Comparison of ENCODE assay signal across 7 cellular contexts in the genomic region with DNA sequence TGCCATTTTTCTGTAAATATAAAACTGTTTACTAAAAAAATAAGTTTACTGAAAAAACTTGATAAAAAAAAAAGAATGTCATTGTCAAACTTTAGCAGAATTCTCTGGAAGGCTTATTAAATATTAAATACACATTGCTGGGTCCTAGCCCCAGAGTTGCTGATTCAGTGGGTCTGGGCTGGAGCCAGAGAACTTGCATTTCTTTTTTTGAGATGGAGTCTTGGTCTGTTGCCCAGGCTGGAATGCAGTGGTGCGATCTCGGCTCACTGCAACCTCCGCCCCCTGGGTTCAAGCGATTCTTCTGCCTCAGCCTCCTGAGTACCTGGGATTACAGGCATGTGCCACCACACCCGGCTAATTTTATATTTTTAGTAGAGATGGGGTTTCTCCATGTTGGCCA. TPM values are rescaled to one million over a fixed set of nuclear protein-coding genes. Genes with fewer than 3 reads are reported as not detected.
DNase-seq lines count a peak whose midpoint lies in the region; ATAC-seq, FAIRE-seq and TF ChIP-seq lines count a peak whose summit lies in the region.
"Not testable (repeated sequence)": the region's sequence is repeated elsewhere in the genome, so short reads cannot be mapped to it uniquely, and the experiment has no call there.

No MANE protein-coding gene starts in this region.

- H3K27me3 Mint-ChIP-seq in CD8-positive, alpha-beta T cell (ENCODE audit: low read depth); astrocyte (ENCODE audit: low read depth, unreplicated experiment): not testable (repeated sequence)

- not testable (repeated sequence) for TF ChIP-seq CTCF in CD8-positive, alpha-beta T cell (IDR thresholded peaks at IDR 0.05); astrocyte (IDR thresholded peaks at IDR 0.05; ENCODE audit: insufficient read depth, low read depth, low read length); cardiac fibroblast (IDR thresholded peaks at IDR 0.05; ENCODE audit: low read depth, low read length); fibroblast of mammary gland (conservative IDR thresholded peaks at IDR 0.05; ENCODE audit: control insufficient read depth, insufficient read depth, low read depth, low read length)

- ATAC-seq in CD8-positive, alpha-beta T cell: not testable (repeated sequence)

- not testable (repeated sequence) for TF ChIP-seq EP300 in Ishikawa (IDR thresholded peaks at IDR 0.05; ENCODE audit: borderline replicate concordance)

- not testable (repeated sequence) for H3K27ac ChIP-seq in CD8-positive, alpha-beta T cell (ENCODE audit: low read depth, low read length); astrocyte (ENCODE audit: low read depth, low read length); neuronal stem cell (replicated peaks; ENCODE audit: low read length)

- not testable (repeated sequence) for H2BK15ac ChIP-seq in neuronal stem cell (ENCODE audit: low read length)

- H3K9ac ChIP-seq in astrocyte (ENCODE audit: low read length); neuronal stem cell (ENCODE audit: low read depth, low read length, poor library complexity): not testable (repeated sequence)

- H2BK12ac ChIP-seq in neuronal stem cell (ENCODE audit: low read length): not testable (repeated sequence)

- H3K14ac ChIP-seq in neuronal stem cell (ENCODE audit: low read length): not testable (repeated sequence)

- H2AFZ ChIP-seq in astrocyte (ENCODE audit: low read depth, low read length): not testable (repeated sequence)
- peak overlapping the region; percentile 63 for H2AFZ ChIP-seq in neuronal stem cell (ENCODE audit: low read length)

- DNase-seq in CD8-positive, alpha-beta T cell; neuronal stem cell (ENCODE audit: low spot score): not testable (repeated sequence)
- DNase-seq in astrocyte (ENCODE audit: low read depth) (peak; percentile 11), cardiac fibroblast (ENCODE audit: low read depth in 2 of 2) (peak; percentile 13 to 36), fibroblast of mammary gland (ENCODE audit: low read depth) (peak; percentile 18), iris pigment epithelial cell (ENCODE audit: low read depth) (peak; percentile 24)

- intact Hi-C loops in CD8-positive, alpha-beta T cell (cut with DNase I, micrococcal nuclease): not testable (repeated sequence)

- H3K36me3 Mint-ChIP-seq in CD8-positive, alpha-beta T cell; astrocyte (ENCODE audit: low read depth, unreplicated experiment): not testable (repeated sequence)

- peak overlapping the region; percentile 39 for H3K27ac Mint-ChIP-seq in CD8-positive, alpha-beta T cell
- H3K27ac Mint-ChIP-seq in astrocyte (ENCODE audit: unreplicated experiment): not testable (repeated sequence)

- not testable (repeated sequence) for H3K4me3 ChIP-seq in CD8-positive, alpha-beta T cell (ENCODE audit: low read depth, low read length); astrocyte (ENCODE audit: insufficient read depth, low read depth, low read length); cardiac fibroblast (replicated peaks in 1 of 2; ENCODE audit: low read depth in 2 of 2, low read length in 2 of 2); fibroblast of mammary gland (ENCODE audit: control insufficient read depth, low read depth, low read length); neuronal stem cell (ENCODE audit: low read length in 2 of 2)

- not testable (repeated sequence) for H2AK5ac ChIP-seq in neuronal stem cell (ENCODE audit: low read depth, low read length)

- H2BK120ac ChIP-seq in neuronal stem cell (ENCODE audit: low read depth, low read length): not testable (repeated sequence)

- H3K9me3 Mint-ChIP-seq in CD8-positive, alpha-beta T cell; astrocyte (ENCODE audit: unreplicated experiment): not testable (repeated sequence)

- H3K4ac ChIP-seq in neuronal stem cell (ENCODE audit: low read length): not testable (repeated sequence)

- H3K36me3 ChIP-seq in CD8-positive, alpha-beta T cell (ENCODE audit: insufficient read depth, low read length); astrocyte (ENCODE audit: insufficient read depth, low read length); neuronal stem cell (replicated peaks in 1 of 2; ENCODE audit: control insufficient read depth in 2 of 2, insufficient read depth in 2 of 2, low read length in 2 of 2): not testable (repeated sequence)

- H3K79me1 ChIP-seq in neuronal stem cell (ENCODE audit: low read depth, low read length): not testable (repeated sequence)

- TF ChIP-seq RAD21 in Ishikawa (IDR thresholded peaks at IDR 0.05; ENCODE audit: low read depth): not testable (repeated sequence)

- H3K23ac ChIP-seq in neuronal stem cell (ENCODE audit: low read depth, low read length, poor library complexity): not testable (repeated sequence)

- no CpG with 5 or more reads among the region's 5 CpGs for WGBS in neuronal stem cell (ENCODE audit: extremely low coverage in 2 of 2, insufficient read length in 2 of 2, insufficient replicate concordance in 1 of 2), 2 donors

- H3K79me2 ChIP-seq in astrocyte (ENCODE audit: insufficient read depth, low read length): not testable (repeated sequence)

- not testable (repeated sequence) for H3K4me1 ChIP-seq in CD8-positive, alpha-beta T cell (ENCODE audit: insufficient read depth, low read length); astrocyte (ENCODE audit: insufficient read depth, low read length); neuronal stem cell (ENCODE audit: control insufficient read depth in 2 of 2, insufficient read depth in 1 of 2, low read depth in 1 of 2, low read length in 2 of 2)

- H3K4me1 Mint-ChIP-seq in CD8-positive, alpha-beta T cell (ENCODE audit: low read depth): peaks cover 16% of the 10 kb centered on the region
- H3K4me1 Mint-ChIP-seq in astrocyte (ENCODE audit: low read depth, unreplicated experiment): not testable (repeated sequence)

- H4K8ac ChIP-seq in neuronal stem cell (ENCODE audit: low read depth, low read length): not testable (repeated sequence)

- CTCF ChIA-PET in CD8-positive, alpha-beta T cell (lab: Charles Lee): not testable (repeated sequence)

- H3K27me3 ChIP-seq in CD8-positive, alpha-beta T cell (ENCODE audit: insufficient read depth, low read length); astrocyte (ENCODE audit: insufficient read depth, low read length); neuronal stem cell (ENCODE audit: control insufficient read depth in 3 of 3, insufficient read depth in 3 of 3, low read depth in 1 of 3, low read length in 3 of 3): not testable (repeated sequence)

- H3K4me3 Mint-ChIP-seq in CD8-positive, alpha-beta T cell; astrocyte (ENCODE audit: unreplicated experiment): not testable (repeated sequence)

- FAIRE-seq in astrocyte (lab: Jason Lieb, UNC): not testable (repeated sequence)

- H3K9me3 ChIP-seq in CD8-positive, alpha-beta T cell (ENCODE audit: low read length); astrocyte (ENCODE audit: insufficient read depth, low read depth, low read length); neuronal stem cell (replicated peaks in 1 of 2; ENCODE audit: control insufficient read depth in 2 of 2, insufficient read depth in 1 of 2, low read depth in 1 of 2, low read length in 2 of 2): not testable (repeated sequence)

- not testable (repeated sequence) for H3K4me2 ChIP-seq in astrocyte (ENCODE audit: low read length); neuronal stem cell (ENCODE audit: insufficient read depth, low read length, poor library complexity, severe bottlenecking)

- POLR2A ChIA-PET in CD8-positive, alpha-beta T cell (lab: Charles Lee): not testable (repeated sequence)

- not testable (repeated sequence) for H4K20me1 ChIP-seq in astrocyte (ENCODE audit: insufficient read depth, low read length)

- H4K91ac ChIP-seq in neuronal stem cell (ENCODE audit: low read depth, low read length, poor library complexity): not testable (repeated sequence)

- H3K18ac ChIP-seq in neuronal stem cell (ENCODE audit: low read length): not testable (repeated sequence)

- H2BK5ac ChIP-seq in neuronal stem cell (ENCODE audit: low read length): not testable (repeated sequence)

TF ChIP-seq in Ishikawa, 13 proteins besides CTCF, POLR2A, EP300 and RAD21:
- TF ChIP-seq TEAD4 (IDR thresholded peaks at IDR 0.05): peak; percentile 57
- peak; percentile 26; the same call in 1 of the 2 replicates for TF ChIP-seq NFIC (IDR thresholded peaks at IDR 0.05)

RNA-seq across cellular contexts. Expression of a gene that starts 25.9 kb away (rescaled TPM):
- 10 to 100 TPM; 59.8 to 69.5 TPM for total RNA-seq in CD8-positive, alpha-beta T cell
- 24.9 and 28.4 TPM in 2 replicates for total RNA-seq in astrocyte
- 33.5 TPM for polyA plus RNA-seq in neuronal stem cell (2013, experiment 1 of 2)
- polyA plus RNA-seq in neuronal stem cell (2013, experiment 2 of 2): 36.0 TPM

RNA-seq across cellular contexts. Expression of a gene that starts 55.9 kb away (rescaled TPM):
- total RNA-seq in CD8-positive, alpha-beta T cell: 100 to 1,000 TPM; 139 to 157 TPM
- 195 and 204 TPM in 2 replicates for total RNA-seq in astrocyte
- polyA plus RNA-seq in neuronal stem cell (2013, experiment 1 of 2): 73.5 TPM
- 72.8 TPM for polyA plus RNA-seq in neuronal stem cell (2013, experiment 2 of 2)
